ENCODE assay signal across 8 cellular contexts in genomic region chr5:95822038-95822407, GRCh38. TPM values are rescaled to one million over a fixed set of nuclear protein-coding genes. Genes with fewer than 3 reads are reported as not detected.
DNase-seq lines count a peak whose midpoint lies in the region; ATAC-seq and TF ChIP-seq lines count a peak whose summit lies in the region.

No MANE protein-coding gene starts in this region.

- POLR2A ChIA-PET in activated CD4-positive, alpha-beta T cell treated with anti-CD3 and anti-CD28 coated beads for 36 hours (lab: Charles Lee), result interaction anchor here (1.0 kb wide), 1 partner anchor 12 kb away, joined by 3 read pairs; no protein-coding TSS in a partner anchor

- no peaks in the 10 kb centered on the region for H3K27me3 Mint-ChIP-seq in activated CD4-positive, alpha-beta T cell treated with anti-CD3 and anti-CD28 coated beads for 36 hours

- CTCF ChIA-PET in activated CD4-positive, alpha-beta T cell treated with anti-CD3 and anti-CD28 coated beads for 36 hours (lab: Charles Lee), result interaction anchor here (1.0 to 11.1 kb wide), 9 partner anchors 9 to 190 kb away, joined by 3 to 89 read pairs (median 8); no protein-coding TSS in a partner anchor

- intact Hi-C loops in activated CD4-positive, alpha-beta T cell treated with anti-CD3 and anti-CD28 coated beads for 36 hours (cut with DNase I, micrococcal nuclease), result loop anchor here (1.0 to 5.0 kb wide), 8 partner anchors 13 to 1065 kb away; partner anchors contain the start of genes RFESD (in 2 of the 2), ARSK (in 1 of the 2) and SKIC3 (in 1 of the 2)

- H3K9me3 ChIP-seq in gastroesophageal sphincter (no peaks in the 10 kb centered on the region), neuron (ENCODE audit: low read length) (no peaks in the 10 kb centered on the region)

- H3K36me3 ChIP-seq in gastroesophageal sphincter, result peaks cover 0 to 5% of the 10 kb centered on the region in 2 donors
- no peaks in the 10 kb centered on the region for H3K36me3 ChIP-seq in neuron (ENCODE audit: insufficient read depth, low read length)

- peaks cover 64% of the 10 kb centered on the region for H3K4me1 Mint-ChIP-seq in activated CD4-positive, alpha-beta T cell treated with anti-CD3 and anti-CD28 coated beads for 36 hours

- H3K4me3 ChIP-seq in gastroesophageal sphincter (peak overlapping the region; percentile 65 to 74), neuron (ENCODE audit: low read length) (peak overlapping the region; percentile 69)

- DNase-seq in activated CD4-positive, alpha-beta T cell treated with anti-CD3 and anti-CD28 coated beads for 36 hours, result peak; percentile 58
- no peak for DNase-seq in activated CD4-positive, alpha-beta T cell treated with anti-CD3 and anti-CD28 coated beads for 48 hours
- DNase-seq in NCI-H1694 treated with DMSO at 0.1 percent for 48 hours (lab: John Stamatoyannopoulos, UW) (peak; percentile 67), activated gamma-delta T cell (lab: John Stamatoyannopoulos, UW) (peak; percentile 18), HCEC 1CT (no peak)

- TF ChIP-seq POLR2A in gastroesophageal sphincter (IDR thresholded peaks at IDR 0.05), result no peak

- H3K27me3 ChIP-seq in gastroesophageal sphincter (no peaks in the 10 kb centered on the region), neuron (ENCODE audit: insufficient read depth, low read length) (no peaks in the 10 kb centered on the region)

- no peak for TF ChIP-seq CTCF in gastroesophageal sphincter (IDR thresholded peaks at IDR 0.05)

- H3K4me3 Mint-ChIP-seq in activated CD4-positive, alpha-beta T cell treated with anti-CD3 and anti-CD28 coated beads for 36 hours, result peak overlapping the region; percentile 92

- H3K9me3 Mint-ChIP-seq in activated CD4-positive, alpha-beta T cell treated with anti-CD3 and anti-CD28 coated beads for 36 hours (ENCODE audit: low read depth), result no peaks in the 10 kb centered on the region

- peak overlapping the region; percentile 92 for H3K27ac Mint-ChIP-seq in activated CD4-positive, alpha-beta T cell treated with anti-CD3 and anti-CD28 coated beads for 36 hours

- no peaks in the 10 kb centered on the region for H3K36me3 Mint-ChIP-seq in activated CD4-positive, alpha-beta T cell treated with anti-CD3 and anti-CD28 coated beads for 36 hours (ENCODE audit: low read depth)

- no peak for TF ChIP-seq EP300 in gastroesophageal sphincter (IDR thresholded peaks at IDR 0.05)

- H3K27ac ChIP-seq in gastroesophageal sphincter, result peak overlapping the region; percentile 35 to 91 (median 88)

- 0% methylated on average over 1 to 9 of the region's 13 CpGs for WGBS in gastroesophageal sphincter (ENCODE audit: low coverage in 1 of 2), 2 donors

- ATAC-seq in activated CD4-positive, alpha-beta T cell treated with anti-CD3 and anti-CD28 coated beads for 36 hours, result no peak
- ATAC-seq in HG02588 (IDR thresholded peaks at IDR 0.05; ENCODE audit: unreplicated experiment) (peak; percentile 30), gastroesophageal sphincter (peak; percentile 44)

- peaks cover 0 to 71% (median 21%) of the 10 kb centered on the region in 3 donors for H3K4me1 ChIP-seq in gastroesophageal sphincter
- peaks cover 26% of the 10 kb centered on the region for H3K4me1 ChIP-seq in neuron (ENCODE audit: insufficient read depth, low read length)

- peak overlapping the region; percentile 97 for H2AFZ ChIP-seq in neuron (ENCODE audit: low read depth, low read length)

RNA-seq across cellular contexts. Expression of gene GLRX, which starts 0.5 kb away (rescaled TPM):
- total RNA-seq in activated CD4-positive, alpha-beta T cell treated with anti-CD3 and anti-CD28 coated beads for 36 hours, result 10 to 100 TPM; 21.0 to 31.5 TPM
- total RNA-seq in gastroesophageal sphincter, result 10 to 100 TPM; 20.2 to 65.3 (median 41.3) TPM

Comparison
In these comparisons a context has a peak if more than half of its experiments do, and no peak if none do; other contexts are left out.
1. DNase-seq: peak in activated CD4-positive, alpha-beta T cell treated with anti-CD3 and anti-CD28 coated beads for 36 hours (single experiment), NCI-H1694 treated with DMSO at 0.1 percent for 48 hours (single experiment) and activated gamma-delta T cell (single experiment); none in activated CD4-positive, alpha-beta T cell treated with anti-CD3 and anti-CD28 coated beads for 48 hours (single experiment) and HCEC 1CT (single experiment).